ENCODE assay signal across 25 cellular contexts in genomic region chr3:39794880-39795279, GRCh38. TPM values are rescaled to one million over a fixed set of nuclear protein-coding genes. Genes with fewer than 3 reads are reported as not detected.
DNase-seq lines count a peak whose midpoint lies in the region; ATAC-seq, FAIRE-seq and TF ChIP-seq lines count a peak whose summit lies in the region.
"Had no signal": no experiment of that assay in that cellular context is flagged by ENCODE, and none has a peak within 500 bp of the region (broad histone marks: within the 10 kb centered on the region; RNA-seq: fewer than 3 reads in every experiment).

No MANE protein-coding gene starts in this region.

- H3K27ac ChIP-seq in H1 (ENCODE audit: low read depth, low read length) (no peak overlapping the region), right lobe of liver (peak overlapping the region in 2 of 3 donors; percentile 27 to 59)
- H3K27ac ChIP-seq: A549; BLaER1 treated with 17β-estradiol and CSF1 and Interleukin-3, amounts not matched to agents 10 nM and 100 nM; C4-2B had no signal

- no peak overlapping the region for H2BK20ac ChIP-seq in H1 (ENCODE audit: low read length)

- H4K20me1 ChIP-seq in H1 (replicated peaks in 1 of 2; ENCODE audit: control insufficient read depth in 1 of 2, insufficient read depth in 2 of 2, low read length in 2 of 2), result no peaks in the 10 kb centered on the region
- H4K20me1 ChIP-seq: BLaER1 treated with 17β-estradiol and CSF1 and Interleukin-3, amounts not matched to agents 10 nM and 100 nM had no signal

- H3K27me3 ChIP-seq in H1 (replicated peaks in 1 of 4; ENCODE audit: control insufficient read depth in 3 of 4, extremely low read depth in 1 of 4, insufficient read depth in 3 of 4, low read length in 3 of 4), result no peaks in the 10 kb centered on the region
- no peaks in the 10 kb centered on the region for H3K27me3 ChIP-seq in right lobe of liver
- H3K27me3 ChIP-seq: BLaER1 treated with 17β-estradiol and CSF1 and Interleukin-3, amounts not matched to agents 10 nM and 100 nM had no signal

- H2BK5ac ChIP-seq in H1 (ENCODE audit: low read depth, low read length), result no peak overlapping the region

- no peak overlapping the region for H2BK15ac ChIP-seq in H1 (ENCODE audit: low read length)

- H2AFZ ChIP-seq in H1 (ENCODE audit: low read length), result no peak overlapping the region

- no peaks in the 10 kb centered on the region for H3K36me3 ChIP-seq in H1 (ENCODE audit: control insufficient read depth in 2 of 4, insufficient read depth in 4 of 4, low read length in 3 of 4)
- H3K36me3 ChIP-seq in right lobe of liver, result no peaks in the 10 kb centered on the region
- H3K36me3 ChIP-seq: BLaER1 treated with 17β-estradiol and CSF1 and Interleukin-3, amounts not matched to agents 10 nM and 100 nM had no signal

- H3K14ac ChIP-seq in H1 (ENCODE audit: insufficient read length), result no peak overlapping the region

- H3K56ac ChIP-seq in H1 (replicated peaks; ENCODE audit: insufficient read length, low read depth, low read length), result no peak overlapping the region

- H4K5ac ChIP-seq in H1 (ENCODE audit: insufficient read length, low read depth, low read length), result no peak overlapping the region

- TF ChIP-seq EP300 in H1 (IDR thresholded peaks at IDR 0.05; ENCODE audit: borderline replicate concordance in 1 of 2, low read depth in 2 of 2, low read length in 2 of 2), result no peak

- no peak overlapping the region for H2BK120ac ChIP-seq in H1 (replicated peaks; ENCODE audit: low read depth, low read length)

- no peak overlapping the region for H3K4me2 ChIP-seq in H1 (ENCODE audit: insufficient read depth in 1 of 2, low read depth in 2 of 2, low read length in 2 of 2)
- H3K4me2 ChIP-seq: A549; BLaER1 treated with 17β-estradiol and CSF1 and Interleukin-3, amounts not matched to agents 10 nM and 100 nM had no signal

- no peak overlapping the region for H2AK5ac ChIP-seq in H1 (ENCODE audit: low read depth, low read length)

- ATAC-seq in right lobe of liver, result peak; percentile 90 to 97 (median 92)
- ATAC-seq: A549; CD8-positive, alpha-beta T cell; GM12878 had no signal

- H3K9ac ChIP-seq in H1 (replicated peaks in 1 of 4; ENCODE audit: extremely low read depth in 1 of 4, low read depth in 3 of 4, low read length in 3 of 4), result no peak overlapping the region
- H3K9ac ChIP-seq: BLaER1 treated with 17β-estradiol and CSF1 and Interleukin-3, amounts not matched to agents 10 nM and 100 nM had no signal

- no peaks in the 10 kb centered on the region for H3K79me2 ChIP-seq in H1 (ENCODE audit: control insufficient read depth in 1 of 2, insufficient read depth in 2 of 2, low read length in 2 of 2)

- WGBS in H1 (ENCODE audit: extremely low coverage in 1 of 2, insufficient coverage in 1 of 2, insufficient read length in 1 of 2, insufficient replicate concordance in 2 of 2, low coverage in 1 of 2, low lambda C conversion rate in 2 of 2, missing lambda C conversion rate in 1 of 2), 2 experiments, result 91% methylated on average over 6 of the region's 6 CpGs; no CpG with 5 or more reads in 1 of the 2 experiments
- WGBS in right lobe of liver (ENCODE audit: insufficient coverage, low coverage, low lambda C conversion rate, missing lambda C conversion rate), result 17% methylated on average over 6 of the region's 6 CpGs

- H3K4me1 ChIP-seq in H1 (replicated peaks in 1 of 4; ENCODE audit: control insufficient read depth in 3 of 4, insufficient read depth in 4 of 4, low read length in 3 of 4) (no peaks in the 10 kb centered on the region), right lobe of liver (peaks cover 0 to 9% (median 2%) of the 10 kb centered on the region in 4 donors)
- H3K4me1 ChIP-seq: A549; BLaER1 treated with 17β-estradiol and CSF1 and Interleukin-3, amounts not matched to agents 10 nM and 100 nM had no signal

- TF ChIP-seq CTCF in H1 (IDR thresholded peaks at IDR 0.05; ENCODE audit: control extremely low read depth in 1 of 3, insufficient read depth in 1 of 3, low read depth in 1 of 3, low read length in 3 of 3) (no peak), right lobe of liver (IDR thresholded peaks at IDR 0.05) (no peak)

- H3K23me2 ChIP-seq in H1 (ENCODE audit: low read depth, low read length), result no peaks in the 10 kb centered on the region

- no peak for TF ChIP-seq RAD21 in H1 (IDR thresholded peaks at IDR 0.05 in 1 of 2, conservative IDR thresholded peaks at IDR 0.05 in 1 of 2; ENCODE audit: low read depth in 2 of 2, low read length in 2 of 2)

- no peak overlapping the region for H2BK12ac ChIP-seq in H1 (ENCODE audit: low read depth, low read length)

- peak; percentile 58 for FAIRE-seq in H1 (lab: Jason Lieb, UNC)
- FAIRE-seq: A549, GM12878, GM12892, GM18507 had no signal

- POLR2A ChIA-PET in H1 (lab: Charles Lee; ENCODE audit: partially characterized antibody), result no interaction called here

- no peak overlapping the region for H3K4me3 ChIP-seq in H1 (ENCODE audit: extremely low read depth in 1 of 4, insufficient read depth in 2 of 4, low read depth in 3 of 4, low read length in 4 of 4)
- no peak overlapping the region for H3K4me3 ChIP-seq in right lobe of liver
- H3K4me3 ChIP-seq: A549; BLaER1 treated with 17β-estradiol and CSF1 and Interleukin-3, amounts not matched to agents 10 nM and 100 nM; GM12878 had no signal

- CTCF ChIA-PET in H1 (lab: Charles Lee; ENCODE audit: partially characterized antibody), result interaction anchor here (1.1 to 2.8 kb wide), 2 partner anchors 13 to 18 kb away, joined by 6 to 15 read pairs; no protein-coding TSS in a partner anchor

- intact Hi-C loops in right lobe of liver (cut with DNase I), result no loop called here

- no peak overlapping the region for H3K18ac ChIP-seq in H1 (ENCODE audit: extremely low read depth, low read length)

- no peak overlapping the region for H4K8ac ChIP-seq in H1 (ENCODE audit: extremely low read depth, insufficient read depth, low read length)

- H3K9me3 ChIP-seq in H1 (ENCODE audit: insufficient read depth in 2 of 2, low read depth in 1 of 2, low read length in 1 of 2), result no peaks in the 10 kb centered on the region
- no peaks in the 10 kb centered on the region for H3K9me3 ChIP-seq in right lobe of liver
- H3K9me3 ChIP-seq: A549; BLaER1 treated with 17β-estradiol and CSF1 and Interleukin-3, amounts not matched to agents 10 nM and 100 nM had no signal

- no peak overlapping the region for H3K4ac ChIP-seq in H1 (replicated peaks; ENCODE audit: insufficient read length, low read depth, low read length)

- H3K79me1 ChIP-seq in H1 (ENCODE audit: low read depth, low read length), result no peaks in the 10 kb centered on the region

- DNase-seq in dermis microvascular lymphatic vessel endothelial cell (ENCODE audit: low read depth in 2 of 2) (peak; percentile 7 to 46), H1 (ENCODE audit: low read depth in 1 of 2, low spot score in 2 of 2) (no peak), right lobe of liver (peak; percentile 52 to 71 (median 59)), 8988T (no peak), activated T-cell treated with anti-CD3 and anti-CD28 coated beads for 4 hours (no peak)
- DNase-seq: AML-193; CD4-positive, alpha-beta T cell; CD8-positive, alpha-beta T cell; COR-L47; DMS 273 treated with DMSO at 0.1 percent for 48 hours; DMS153; DMS53; DMS79; DND-41; EL; GDM1 had no signal

- TF ChIP-seq POLR2A in H1 (IDR thresholded peaks at IDR 0.05; ENCODE audit: control extremely low read depth in 1 of 2, low read depth in 2 of 2, low read length in 2 of 2) (no peak), right lobe of liver (IDR thresholded peaks at IDR 0.05) (no peak)

- no peak overlapping the region for H3K23ac ChIP-seq in H1 (ENCODE audit: insufficient read length)

- H4K91ac ChIP-seq in H1 (replicated peaks; ENCODE audit: insufficient read length, low read length), result no peak overlapping the region

TF ChIP-seq in H1, 55 proteins besides CTCF, POLR2A, EP300 and RAD21:
- TF ChIP-seq CEBPB (IDR thresholded peaks at IDR 0.05; ENCODE audit: low read depth, low read length), result no peak
- TF ChIP-seq SRF (IDR thresholded peaks at IDR 0.05; ENCODE audit: low read depth, low read length), result no peak
- TF ChIP-seq CTBP2 (IDR thresholded peaks at IDR 0.05; ENCODE audit: borderline replicate concordance, insufficient read depth, insufficient read length, low read length), result no peak
- no peak for TF ChIP-seq HDAC2 (IDR thresholded peaks at IDR 0.05; ENCODE audit: borderline replicate concordance in 1 of 2, low read depth in 2 of 2, low read length in 2 of 2)
- no peak for TF ChIP-seq BCL11A (IDR thresholded peaks at IDR 0.05; ENCODE audit: low read depth in 2 of 2, low read length in 2 of 2)
- TF ChIP-seq KDM1A (IDR thresholded peaks at IDR 0.05; ENCODE audit: borderline replicate concordance, low read length), result no peak
- TF ChIP-seq CBX8 (IDR thresholded peaks at IDR 0.05; ENCODE audit: borderline replicate concordance, low read depth, low read length), result no peak
- TF ChIP-seq GTF2F1 (IDR thresholded peaks at IDR 0.05; ENCODE audit: borderline replicate concordance, low read depth, low read length), result no peak
- no peak for TF ChIP-seq SP1 (IDR thresholded peaks at IDR 0.05; ENCODE audit: low read depth, low read length)
- no peak for TF ChIP-seq BACH1 (IDR thresholded peaks at IDR 0.05; ENCODE audit: low read length)
- no peak for TF ChIP-seq CREB1 (IDR thresholded peaks at IDR 0.05)
- TF ChIP-seq MAFK (IDR thresholded peaks at IDR 0.05; ENCODE audit: low read depth, low read length), result no peak
- TF ChIP-seq YY1 (IDR thresholded peaks at IDR 0.05; ENCODE audit: low read depth, low read length), result no peak
- TF ChIP-seq NANOG (IDR thresholded peaks at IDR 0.05; ENCODE audit: insufficient read depth, low read depth, low read length, poor library complexity, severe bottlenecking), result no peak
- no peak for TF ChIP-seq E2F6 (IDR thresholded peaks at IDR 0.05)

RNA-seq across cellular contexts. Expression of gene MYRIP, which starts 14.5 kb away (rescaled TPM):
- total RNA-seq in dermis microvascular lymphatic vessel endothelial cell (5.0 and 9.2 TPM in 2 replicates), right lobe of liver (10 to 100 TPM; 14.3 to 23.2 (median 19.0) TPM)
- 3.4 and 4.3 TPM in 2 replicates for total RNA-seq in H1 (2021; fragmentation: NEBNext Ultra II Directional; extraction: Animal tissue kit (Norgen Biotek cat#: 25700))
- polyA plus RNA-seq in H1 (2011; rRNA removed), result 0.54 and 0.91 TPM in 2 replicates
- 1.0 TPM for polyA plus RNA-seq in H1 (2011; cell fraction: cytosol; rRNA removed)
- 2.4 TPM for polyA plus RNA-seq in H1 (2011; cell fraction: nucleus; rRNA removed)
- polyA plus RNA-seq in H1 (2012, experiment 1 of 2), result 1.4 to 1.6 TPM (median 1.4 TPM) in 4 replicates
- polyA plus RNA-seq in H1 (2012, experiment 2 of 2), result 0.31 TPM
- 2.0 TPM for polyA plus RNA-seq in H1 (2013, experiment 1 of 2)
- 2.0 TPM for polyA plus RNA-seq in H1 (2013, experiment 2 of 2)
- polyA minus RNA-seq in H1 (2011; rRNA and poly(A)+ RNA removed), result 2.5 and 5.6 TPM in 2 replicates
- polyA minus RNA-seq in H1 (2011; cell fraction: cytosol; rRNA and poly(A)+ RNA removed), result 2.4 TPM
- 4.0 TPM for polyA minus RNA-seq in H1 (2011; cell fraction: nucleus; rRNA and poly(A)+ RNA removed)
- total RNA-seq: A172; CD4-positive, alpha-beta T cell; CD8-positive, alpha-beta T cell; Daoy; G401 had no signal
- polyA plus RNA-seq: A549 had no signal

Comparison
In these comparisons a context has a peak if more than half of its experiments do, and no peak if none do; other contexts are left out.
1. DNase-seq: peak in dermis microvascular lymphatic vessel endothelial cell (2 of 2) and right lobe of liver (3 of 3); none in H1 (0 of 2), 8988T (single experiment) and activated T-cell treated with anti-CD3 and anti-CD28 coated beads for 4 hours (single experiment).